ENCODE assay signal across 24 cellular contexts in the genomic region with DNA sequence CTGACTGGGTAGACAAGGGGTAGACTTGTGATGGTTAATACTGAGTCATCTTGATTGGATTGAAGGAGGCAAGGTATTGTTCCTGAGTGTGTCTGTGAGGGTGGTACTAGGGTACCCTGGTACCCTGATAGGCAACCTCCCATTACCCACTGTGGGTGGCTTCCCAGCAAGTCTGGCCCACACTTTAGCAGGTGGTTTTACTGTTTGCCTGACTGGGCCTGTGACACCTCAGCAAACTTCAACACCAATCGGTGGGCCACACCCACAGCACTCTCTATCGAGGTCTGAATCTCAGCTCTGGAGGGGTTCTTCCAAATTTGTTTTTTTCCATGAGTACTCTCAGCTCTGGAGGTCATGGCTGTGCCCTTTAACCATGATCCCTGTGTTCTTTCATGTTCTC. TPM values are rescaled to one million over a fixed set of nuclear protein-coding genes. Genes with fewer than 3 reads are reported as not detected.
DNase-seq lines count a peak whose midpoint lies in the region; ATAC-seq, FAIRE-seq and TF ChIP-seq lines count a peak whose summit lies in the region.
"Had no signal": no experiment of that assay in that cellular context is flagged by ENCODE, and none has a peak within 500 bp of the region (broad histone marks: within the 10 kb centered on the region; RNA-seq: fewer than 3 reads in every experiment).

No MANE protein-coding gene starts in this region.

- H3K4me3 Mint-ChIP-seq in GM23338 (no peak overlapping the region), osteocyte (ENCODE audit: unreplicated experiment) (no peak overlapping the region)
- H3K4me3 Mint-ChIP-seq: CD4-positive, CD25-positive, alpha-beta regulatory T cell; CD8-positive, alpha-beta T cell had no signal

- no peak for ATAC-seq in GM23338
- no peak for ATAC-seq in GM18909 (IDR thresholded peaks at IDR 0.05; ENCODE audit: poor library complexity, unreplicated experiment)
- ATAC-seq: A549; CD8-positive, alpha-beta T cell; GM12878; HCT116 had no signal

- no peak for TF ChIP-seq CTCF in GM23338 (conservative IDR thresholded peaks at IDR 0.05; ENCODE audit: low read depth in 2 of 2)
- TF ChIP-seq CTCF in bronchial epithelial cell (IDR thresholded peaks at IDR 0.05; ENCODE audit: insufficient read depth, low read length, severe bottlenecking) = no peak
- no peak for TF ChIP-seq CTCF in osteocyte (IDR thresholded peaks at IDR 0.05)

- no peak for DNase-seq in GM23338 (ENCODE audit: low spot score)
- no peak for DNase-seq in bronchial epithelial cell (ENCODE audit: low read depth)
- DNase-seq in osteocyte (ENCODE audit: extremely low spot score, unreplicated experiment) = peak; percentile 49
- DNase-seq in DMS153 treated with DMSO at 0.1 percent for 48 hours (lab: John Stamatoyannopoulos, UW; ENCODE audit: unreplicated experiment) = no peak
- DNase-seq in NCI-H2171 treated with DMSO at 0.1 percent for 48 hours (lab: John Stamatoyannopoulos, UW) = no peak
- DNase-seq: 8988T; ACHN; AML-193; BE2C; Caco-2; CD4-positive, CD25-positive, alpha-beta regulatory T cell; CD8-positive, alpha-beta T cell; DMS153; DMS79; EL; GDM1; H7 had no signal

- H3K27ac ChIP-seq in BLaER1 (peak overlapping the region; percentile 66), GM23338 (ENCODE audit: low read depth) (no peak overlapping the region)
- H3K27ac ChIP-seq: A549, C4-2B had no signal

- no peaks in the 10 kb centered on the region for H3K9me3 Mint-ChIP-seq in GM23338
- no peaks in the 10 kb centered on the region for H3K9me3 Mint-ChIP-seq in osteocyte (ENCODE audit: unreplicated experiment)
- H3K9me3 Mint-ChIP-seq: CD8-positive, alpha-beta T cell had no signal

- H3K27me3 Mint-ChIP-seq in GM23338 (ENCODE audit: insufficient read depth, low read depth, poor library complexity) = no peaks in the 10 kb centered on the region
- H3K27me3 Mint-ChIP-seq in osteocyte (ENCODE audit: unreplicated experiment) = peaks cover 5% of the 10 kb centered on the region

- H3K27me3 ChIP-seq in BLaER1 = no peaks in the 10 kb centered on the region
- H3K27me3 ChIP-seq in GM23338 (ENCODE audit: insufficient read depth) = no peaks in the 10 kb centered on the region
- no peaks in the 10 kb centered on the region for H3K27me3 ChIP-seq in bronchial epithelial cell (ENCODE audit: control insufficient read depth, insufficient read depth, low read length)

- no peaks in the 10 kb centered on the region for H3K9me2 ChIP-seq in GM23338 (ENCODE audit: insufficient read depth)

- H2AFZ ChIP-seq in GM23338 = peak overlapping the region; percentile 43; the same call in 1 of the 2 replicates

- H4K20me1 ChIP-seq in BLaER1 = no peaks in the 10 kb centered on the region
- H4K20me1 ChIP-seq in GM23338 (replicated peaks; ENCODE audit: insufficient read depth) = no peaks in the 10 kb centered on the region

- H3K4me1 Mint-ChIP-seq in GM23338 = no peaks in the 10 kb centered on the region
- H3K4me1 Mint-ChIP-seq in osteocyte (ENCODE audit: unreplicated experiment) = no peaks in the 10 kb centered on the region
- H3K4me1 Mint-ChIP-seq: CD4-positive, CD25-positive, alpha-beta regulatory T cell had no signal

- H3F3A ChIP-seq in GM23338 (replicated peaks; ENCODE audit: low read depth) = no peaks in the 10 kb centered on the region

- no peaks in the 10 kb centered on the region for H3K79me2 ChIP-seq in GM23338 (replicated peaks; ENCODE audit: insufficient read depth)

- 0 out of 2 replicates have a peak, but pooled peaks cover 9% of the 10 kb centered on the region for H3K9me3 ChIP-seq in BLaER1
- H3K9me3 ChIP-seq: A549, BE2C, Caco-2 had no signal

- peaks cover 55% of the 10 kb centered on the region for H3K4me1 ChIP-seq in BLaER1
- H3K4me1 ChIP-seq in GM23338 (ENCODE audit: insufficient read depth) = no peaks in the 10 kb centered on the region
- H3K4me1 ChIP-seq: A549, BE2C, Caco-2 had no signal

- H3K27ac Mint-ChIP-seq in GM23338 = no peak overlapping the region
- H3K27ac Mint-ChIP-seq in osteocyte (ENCODE audit: unreplicated experiment) = no peak overlapping the region
- H3K27ac Mint-ChIP-seq: CD4-positive, CD25-positive, alpha-beta regulatory T cell; CD8-positive, alpha-beta T cell had no signal

- H3K4me3 ChIP-seq in BLaER1 = peak overlapping the region; percentile 31
- H3K4me3 ChIP-seq in GM23338 = no peak overlapping the region
- H3K4me3 ChIP-seq in bronchial epithelial cell (ENCODE audit: low read depth, low read length) = no peak overlapping the region
- H3K4me3 ChIP-seq: A549, GM12878 had no signal

- peak overlapping the region; percentile 40; the same call in 1 of the 2 replicates for H3K9ac ChIP-seq in BLaER1

- H3K36me3 ChIP-seq in BLaER1 (no peaks in the 10 kb centered on the region), GM23338 (ENCODE audit: insufficient read depth) (no peaks in the 10 kb centered on the region), bronchial epithelial cell (ENCODE audit: control insufficient read depth, insufficient read depth, low read length) (no peaks in the 10 kb centered on the region)
- H3K36me3 ChIP-seq: BE2C had no signal

- H3K36me3 Mint-ChIP-seq in GM23338 (ENCODE audit: low read depth) (no peaks in the 10 kb centered on the region), osteocyte (ENCODE audit: unreplicated experiment) (no peaks in the 10 kb centered on the region)
- H3K36me3 Mint-ChIP-seq: CD4-positive, CD25-positive, alpha-beta regulatory T cell; CD8-positive, alpha-beta T cell had no signal

- FAIRE-seq in bronchial epithelial cell (lab: Jason Lieb, UNC) = peak; percentile 79
- FAIRE-seq: A549, GM12878, H1 had no signal

- H3K4me2 ChIP-seq in BLaER1 (peak overlapping the region; percentile 80), GM23338 (no peak overlapping the region)
- H3K4me2 ChIP-seq: A549 had no signal

TF ChIP-seq in GM23338, 12 proteins besides CTCF, POLR2A, EP300 and RAD21:
- TF ChIP-seq REST (IDR thresholded peaks at IDR 0.05; ENCODE audit: unreplicated experiment) (no peak), ZNF331 (CRISPR knock-in tag; IDR thresholded peaks at IDR 0.05; ENCODE audit: low read depth) (no peak), ZNF114 (CRISPR knock-in tag; IDR thresholded peaks at IDR 0.05) (no peak), ETS1 (IDR thresholded peaks at IDR 0.05) (no peak), EZH2 (IDR thresholded peaks at IDR 0.05; ENCODE audit: low read depth, unreplicated experiment) (no peak), EZH2phosphoT487 (IDR thresholded peaks at IDR 0.05; ENCODE audit: unreplicated experiment) (no peak)

RNA-seq across cellular contexts. Expression of gene SH3GL3, which starts 24.6 kb away (rescaled TPM):
- 21.1 and 21.7 TPM in 2 replicates for total RNA-seq in GM23338 (2014; rRNA removed; shearing (Covaris generic))
- polyA plus RNA-seq in GM23338 (2016; fragmentation: Nextera tagmentation; extraction: Ambion mirVana) = 15.9 and 18.8 TPM in 2 replicates
- total RNA-seq in bronchial epithelial cell = 0.51 and 1.1 TPM in 2 replicates
- not detected in 2 replicates for total RNA-seq in osteocyte
- total RNA-seq: Caco-2; CD4-positive, CD25-positive, alpha-beta regulatory T cell; CD8-positive, alpha-beta T cell; GM12878 had no signal
- polyA plus RNA-seq: CD4-positive, CD25-positive, alpha-beta regulatory T cell; GM12878 had no signal

Comparison
In these comparisons a context has a peak if more than half of its experiments do, and no peak if none do; other contexts are left out.
1. RNA of gene SH3GL3, which starts 24.6 kb away (total RNA-seq): 21.1 to 21.7 TPM in GM23338; 0.51 to 1.1 TPM in bronchial epithelial cell and not detected in osteocyte; every median in the first group is over 10 times any median in the second.